8 cellular contexts compared by ENCODE assay signal in genomic region chr9:33473643-33474352, GRCh38. TPM values are rescaled to one million over a fixed set of nuclear protein-coding genes. Genes with fewer than 3 reads are reported as not detected.
A peak's percentile ranks its signal among the peaks of the same experiment; 100 is the strongest.
DNase-seq lines count a peak whose midpoint lies in the region; ATAC-seq, FAIRE-seq and TF ChIP-seq lines count a peak whose summit lies in the region.

NOL6 (minus strand) TSS chr9:33473924; CDS start chr9:33473842, 82 bp downstream.

- peaks cover 7 to 21% of the 10 kb centered on the region in 2 experiments for H3K79me2 ChIP-seq in H1 (ENCODE audit: control insufficient read depth in 1 of 2, insufficient read depth in 2 of 2, low read length in 2 of 2)

- H2BK12ac ChIP-seq in H1 (ENCODE audit: low read depth, low read length), result no peak within 1 kb of the TSS

- H3K27ac Mint-ChIP-seq in activated CD8-positive, alpha-beta memory T cell treated with anti-CD3 and anti-CD28 coated beads, Interleukin-2, amount 10 ng/mL, durations not matched to agents 7 days and 5 days, result peak within 1 kb of the TSS; percentile 91
- H3K27ac Mint-ChIP-seq in memory B cell, result peak within 1 kb of the TSS; percentile 83

- H3K23me2 ChIP-seq in H1 (ENCODE audit: low read depth, low read length), result peaks cover 8% of the 10 kb centered on the region; the same call in 1 of the 2 replicates

- no peaks in the 10 kb centered on the region for H3K9me3 Mint-ChIP-seq in activated CD8-positive, alpha-beta memory T cell treated with anti-CD3 and anti-CD28 coated beads, Interleukin-2, amount 10 ng/mL, durations not matched to agents 7 days and 5 days (ENCODE audit: low read depth)
- H3K9me3 Mint-ChIP-seq in memory B cell, result no peaks in the 10 kb centered on the region

- H3K9ac ChIP-seq in NT2/D1 (ENCODE audit: insufficient read length, low read depth) (peak within 1 kb of the TSS; percentile 98), H1 (replicated peaks in 1 of 4; ENCODE audit: extremely low read depth in 1 of 4, low read depth in 3 of 4, low read length in 3 of 4) (peak within 1 kb of the TSS; percentile 57 to 79 (median 64))

- peak; percentile 88 for FAIRE-seq in H1 (lab: Jason Lieb, UNC)

- H3K79me1 ChIP-seq in H1 (ENCODE audit: low read depth, low read length), result peaks cover 5% of the 10 kb centered on the region; the same call in 1 of the 2 replicates

- no peak for TF ChIP-seq EP300 in H1 (IDR thresholded peaks at IDR 0.05; ENCODE audit: borderline replicate concordance in 1 of 2, low read depth in 2 of 2, low read length in 2 of 2)

- H3K27me3 ChIP-seq in NT2/D1 (ENCODE audit: insufficient read depth, insufficient read length) (no peaks in the 10 kb centered on the region), H1 (replicated peaks in 1 of 4; ENCODE audit: control insufficient read depth in 3 of 4, extremely low read depth in 1 of 4, insufficient read depth in 3 of 4, low read length in 3 of 4) (no peaks in the 10 kb centered on the region)

- H3K36me3 Mint-ChIP-seq in activated CD8-positive, alpha-beta memory T cell treated with anti-CD3 and anti-CD28 coated beads, Interleukin-2, amount 10 ng/mL, durations not matched to agents 7 days and 5 days, result peaks cover 22% of the 10 kb centered on the region
- peaks cover 10% of the 10 kb centered on the region for H3K36me3 Mint-ChIP-seq in memory B cell

- no peak within 1 kb of the TSS for H2BK15ac ChIP-seq in H1 (ENCODE audit: low read length)

- no peak within 1 kb of the TSS for H2BK120ac ChIP-seq in H1 (replicated peaks; ENCODE audit: low read depth, low read length)

- H3K14ac ChIP-seq in H1 (ENCODE audit: insufficient read length), result no peak within 1 kb of the TSS

- H3K36me3 ChIP-seq in NT2/D1 (ENCODE audit: insufficient read depth, insufficient read length, low read length) (peaks cover 36% of the 10 kb centered on the region), H1 (ENCODE audit: control insufficient read depth in 2 of 4, insufficient read depth in 4 of 4, low read length in 3 of 4) (peaks cover 12 to 22% (median 17%) of the 10 kb centered on the region in 4 experiments)

- TF ChIP-seq POLR2A in H1 (IDR thresholded peaks at IDR 0.05; ENCODE audit: control extremely low read depth in 1 of 2, low read depth in 2 of 2, low read length in 2 of 2), result peak in 1 of 2 experiments; percentile 81; a peak in 1 of 3 replicates

- H3K4me3 ChIP-seq in NT2/D1 (ENCODE audit: insufficient read length, low read depth) (peak within 1 kb of the TSS; percentile 99), H1 (ENCODE audit: extremely low read depth in 1 of 4, insufficient read depth in 2 of 4, low read depth in 3 of 4, low read length in 4 of 4) (peak within 1 kb of the TSS; percentile 86 to 98 (median 94))

- H2AK5ac ChIP-seq in H1 (ENCODE audit: low read depth, low read length), result no peak within 1 kb of the TSS

- DNase-seq in COR-L47 (lab: John Stamatoyannopoulos, UW), result peak; percentile 99
- peak in 75 of 76 experiments; percentile 29 to 99 (median 97) for DNase-seq in HUDEP-2 (lab: John Stamatoyannopoulos, UW; ENCODE audit: unreplicated experiment in 76 of 76)
- DNase-seq in NT2/D1 (ENCODE audit: low read depth, low spot score), result peak; percentile 98
- peak; percentile 99 for DNase-seq in activated CD8-positive, alpha-beta memory T cell treated with anti-CD3 and anti-CD28 coated beads, Interleukin-2, amount 10 ng/mL, durations not matched to agents 7 days and 5 days
- peak; percentile 96 to 97 for DNase-seq in H1 (ENCODE audit: low read depth in 1 of 2, low spot score in 2 of 2)
- peak; percentile 96 to 97 for DNase-seq in memory B cell (ENCODE audit: low spot score in 2 of 2)
- peak; percentile 93 for DNase-seq in stimulated activated CD8-positive, alpha-beta memory T cell treated with anti-CD3 and anti-CD28 coated beads, Interleukin-12 subunit alpha, Interleukin-12 subunit beta, amount 100 ng/mL, for 24 hours (ENCODE audit: extremely low read depth)

- 2% methylated on average over 32 of the region's 32 CpGs; no CpG with 5 or more reads in 1 of the 2 experiments for WGBS in H1 (ENCODE audit: extremely low coverage in 1 of 2, insufficient coverage in 1 of 2, insufficient read length in 1 of 2, insufficient replicate concordance in 2 of 2, low coverage in 1 of 2, low lambda C conversion rate in 2 of 2, missing lambda C conversion rate in 1 of 2), 2 experiments

- H3K27ac ChIP-seq in H1 (ENCODE audit: low read depth, low read length), result no peak within 1 kb of the TSS

- TF ChIP-seq CTCF in H1 (IDR thresholded peaks at IDR 0.05; ENCODE audit: control extremely low read depth in 1 of 3, insufficient read depth in 1 of 3, low read depth in 1 of 3, low read length in 3 of 3), result no peak

- H4K91ac ChIP-seq in H1 (replicated peaks; ENCODE audit: insufficient read length, low read length), result no peak within 1 kb of the TSS

- H4K8ac ChIP-seq in H1 (ENCODE audit: extremely low read depth, insufficient read depth, low read length), result peak within 1 kb of the TSS; percentile 68

- H2AFZ ChIP-seq in H1 (ENCODE audit: low read length), result peak within 1 kb of the TSS; percentile 65; the same call in 1 of the 2 replicates

- CTCF ChIA-PET in activated CD8-positive, alpha-beta memory T cell treated with anti-CD3 and anti-CD28 coated beads, Interleukin-2, amount 10 ng/mL, durations not matched to agents 7 days and 5 days (lab: Charles Lee), result interaction anchor here (0.9 to 18.1 kb wide), 15 partner anchors 9 to 187 kb away, joined by 3 to 233 read pairs (median 5); partner anchors contain the start of genes ANKRD18B and AQP3
- CTCF ChIA-PET in H1 (lab: Charles Lee; ENCODE audit: partially characterized antibody), result interaction anchor here (0.6 to 20.9 kb wide), 7 partner anchors 19 to 111 kb away, joined by 3 to 358 read pairs (median 8); partner anchors contain the start of genes AQP3 and AQP7

- H3K4me2 ChIP-seq in H1 (ENCODE audit: insufficient read depth in 1 of 2, low read depth in 2 of 2, low read length in 2 of 2), result peak within 1 kb of the TSS; percentile 85 to 87

- H3K4ac ChIP-seq in H1 (replicated peaks; ENCODE audit: insufficient read length, low read depth, low read length), result no peak within 1 kb of the TSS

- H3K56ac ChIP-seq in H1 (replicated peaks; ENCODE audit: insufficient read length, low read depth, low read length), result no peak within 1 kb of the TSS

- H3K4me1 ChIP-seq in NT2/D1 (ENCODE audit: insufficient read depth, insufficient read length) (peaks cover 3% of the 10 kb centered on the region), H1 (replicated peaks in 1 of 4; ENCODE audit: control insufficient read depth in 3 of 4, insufficient read depth in 4 of 4, low read length in 3 of 4) (peaks cover 0 to 2% (median 0%) of the 10 kb centered on the region in 4 experiments; a peak in 1 of 7 replicates)

- no peak within 1 kb of the TSS for H2BK20ac ChIP-seq in H1 (ENCODE audit: low read length)

- ATAC-seq in GM21381 (IDR thresholded peaks at IDR 0.05; ENCODE audit: unreplicated experiment) (peak; percentile 98), memory B cell (ENCODE audit: low read depth) (peak; percentile 98)
- peak; percentile 100 for ATAC-seq in activated CD8-positive, alpha-beta memory T cell treated with anti-CD3 and anti-CD28 coated beads, Interleukin-2, amount 10 ng/mL, durations not matched to agents 7 days and 5 days

- peak within 1 kb of the TSS; percentile 98 for H3K4me3 Mint-ChIP-seq in activated CD8-positive, alpha-beta memory T cell treated with anti-CD3 and anti-CD28 coated beads, Interleukin-2, amount 10 ng/mL, durations not matched to agents 7 days and 5 days
- peak within 1 kb of the TSS; percentile 92 for H3K4me3 Mint-ChIP-seq in memory B cell

- peaks cover 3 to 4% of the 10 kb centered on the region in 2 experiments for H4K20me1 ChIP-seq in H1 (replicated peaks in 1 of 2; ENCODE audit: control insufficient read depth in 1 of 2, insufficient read depth in 2 of 2, low read length in 2 of 2)

- H3K4me1 Mint-ChIP-seq in activated CD8-positive, alpha-beta memory T cell treated with anti-CD3 and anti-CD28 coated beads, Interleukin-2, amount 10 ng/mL, durations not matched to agents 7 days and 5 days, result peaks cover 30% of the 10 kb centered on the region
- peaks cover 4% of the 10 kb centered on the region for H3K4me1 Mint-ChIP-seq in memory B cell

- H3K18ac ChIP-seq in H1 (ENCODE audit: extremely low read depth, low read length), result peak within 1 kb of the TSS; percentile 60; the same call in 1 of the 2 replicates

- H4K5ac ChIP-seq in H1 (ENCODE audit: insufficient read length, low read depth, low read length), result no peak within 1 kb of the TSS

- H3K9me3 ChIP-seq in NT2/D1 (ENCODE audit: insufficient read depth, low read length) (no peaks in the 10 kb centered on the region), H1 (ENCODE audit: insufficient read depth in 2 of 2, low read depth in 1 of 2, low read length in 1 of 2) (no peaks in the 10 kb centered on the region)

- POLR2A ChIA-PET in H1 (lab: Charles Lee; ENCODE audit: partially characterized antibody), result interaction anchor here (0.7 to 3.7 kb wide), 11 partner anchors 10 to 203 kb away, joined by 3 to 34 read pairs (median 3); partner anchors contain the start of genes AQP3 and NFX1

- H2BK5ac ChIP-seq in H1 (ENCODE audit: low read depth, low read length), result no peak within 1 kb of the TSS

- H3K23ac ChIP-seq in H1 (ENCODE audit: insufficient read length), result no peak within 1 kb of the TSS

- no peak for TF ChIP-seq RAD21 in H1 (IDR thresholded peaks at IDR 0.05 in 1 of 2, conservative IDR thresholded peaks at IDR 0.05 in 1 of 2; ENCODE audit: low read depth in 2 of 2, low read length in 2 of 2)

- no peaks in the 10 kb centered on the region for H3K27me3 Mint-ChIP-seq in activated CD8-positive, alpha-beta memory T cell treated with anti-CD3 and anti-CD28 coated beads, Interleukin-2, amount 10 ng/mL, durations not matched to agents 7 days and 5 days
- no peaks in the 10 kb centered on the region for H3K27me3 Mint-ChIP-seq in memory B cell

TF ChIP-seq in H1, 55 proteins besides CTCF, POLR2A, EP300 and RAD21 (continues in another document):
- TF ChIP-seq TAF7 (optimal IDR thresholded peaks at IDR 0.05; ENCODE audit: borderline replicate concordance, low read depth, low read length) (no peak), CHD1 (IDR thresholded peaks at IDR 0.05; ENCODE audit: low read depth, low read length) (no peak), ASH2L (IDR thresholded peaks at IDR 0.05; ENCODE audit: low read length) (peak; percentile 40)

RNA-seq across cellular contexts. Expression of gene NOL6, which starts in this region (rescaled TPM):
- total RNA-seq in activated CD8-positive, alpha-beta memory T cell treated with anti-CD3 and anti-CD28 coated beads, Interleukin-2, amount 10 ng/mL, durations not matched to agents 7 days and 5 days, result 10 to 100 TPM; 34.3 to 43.1 TPM
- total RNA-seq in H1 (2021; fragmentation: NEBNext Ultra II Directional; extraction: Animal tissue kit (Norgen Biotek cat#: 25700)), result 55.0 and 57.9 TPM in 2 replicates
- polyA plus RNA-seq in H1 (2011; rRNA removed), result 44.0 and 50.5 TPM in 2 replicates
- polyA plus RNA-seq in H1 (2011; cell fraction: cytosol; rRNA removed), result 35.5 TPM
- polyA plus RNA-seq in H1 (2011; cell fraction: nucleus; rRNA removed), result 96.6 TPM
- polyA plus RNA-seq in H1 (2012, experiment 1 of 2), result 44.3 to 55.6 TPM (median 49.2 TPM) in 4 replicates
- polyA plus RNA-seq in H1 (2012, experiment 2 of 2), result 61.6 TPM
- polyA plus RNA-seq in H1 (2013, experiment 1 of 2), result 31.4 TPM
- polyA plus RNA-seq in H1 (2013, experiment 2 of 2), result 28.6 TPM
- polyA minus RNA-seq in H1 (2011; rRNA and poly(A)+ RNA removed), result 65.7 and 66.4 TPM in 2 replicates
- polyA minus RNA-seq in H1 (2011; cell fraction: cytosol; rRNA and poly(A)+ RNA removed), result 25.9 TPM
- 50.5 TPM for polyA minus RNA-seq in H1 (2011; cell fraction: nucleus; rRNA and poly(A)+ RNA removed)
